ENCODE assay signal across 10 cellular contexts in genomic region chr17:65054602-65055001, GRCh38. TPM values are rescaled to one million over a fixed set of nuclear protein-coding genes. Genes with fewer than 3 reads are reported as not detected.
A peak's percentile ranks its signal among the peaks of the same experiment; 100 is the strongest.
DNase-seq lines count a peak whose midpoint lies in the region; ATAC-seq, FAIRE-seq and TF ChIP-seq lines count a peak whose summit lies in the region.
"Had no signal": no experiment of that assay in that cellular context is flagged by ENCODE, and none has a peak within 500 bp of the region (broad histone marks: within the 10 kb centered on the region; RNA-seq: fewer than 3 reads in every experiment).

No MANE protein-coding gene starts in this region.

- no peaks in the 10 kb centered on the region for H3K9me3 ChIP-seq in kidney (ENCODE audit: control insufficient read depth in 1 of 2, low read length in 2 of 2)
- no peaks in the 10 kb centered on the region for H3K9me3 ChIP-seq in thoracic aorta

- peaks cover 7 to 10% of the 10 kb centered on the region in 2 donors for H3K4me1 ChIP-seq in kidney (ENCODE audit: control insufficient read depth in 1 of 2, insufficient read depth in 1 of 2, low read depth in 1 of 2, low read length in 2 of 2)
- peaks cover 18 to 47% of the 10 kb centered on the region in 2 donors for H3K4me1 ChIP-seq in thoracic aorta (ENCODE audit: control insufficient read depth in 1 of 2, low read depth in 2 of 2)

- H3K36me3 Mint-ChIP-seq in activated CD4-positive, alpha-beta T cell treated with anti-CD3 and anti-CD28 coated beads, Interleukin-2, amount 10 ng/mL, durations not matched to agents 24 days and 14 days (ENCODE audit: low read depth): peaks cover 51% of the 10 kb centered on the region
- peaks cover 61% of the 10 kb centered on the region for H3K36me3 Mint-ChIP-seq in activated CD8-positive, alpha-beta T cell treated with anti-CD3 and anti-CD28 coated beads for 36 hours (ENCODE audit: low read depth)

- no peaks in the 10 kb centered on the region for H3K27me3 ChIP-seq in thoracic aorta (replicated peaks; ENCODE audit: insufficient read depth)

- POLR2A ChIA-PET in activated CD8-positive, alpha-beta T cell treated with anti-CD3 and anti-CD28 coated beads for 36 hours (lab: Charles Lee): interaction anchor here (0.9 to 1.6 kb wide), 3 partner anchors 12 to 79 kb away, joined by 3 to 5 read pairs (median 4); no protein-coding TSS in a partner anchor

- H3K9me3 Mint-ChIP-seq in activated CD4-positive, alpha-beta T cell treated with anti-CD3 and anti-CD28 coated beads, Interleukin-2, amount 10 ng/mL, durations not matched to agents 24 days and 14 days: no peaks in the 10 kb centered on the region
- H3K9me3 Mint-ChIP-seq in activated CD8-positive, alpha-beta T cell treated with anti-CD3 and anti-CD28 coated beads for 36 hours: no peaks in the 10 kb centered on the region

- intact Hi-C loops in activated CD4-positive, alpha-beta T cell treated with anti-CD3 and anti-CD28 coated beads, Interleukin-2, amount 10 ng/mL, durations not matched to agents 24 days and 14 days (cut with micrococcal nuclease): loop anchor here (2.0 to 5.0 kb wide), 3 partner anchors 14 to 83 kb away; partner anchors contain the start of gene RGS9
- intact Hi-C loops in activated CD8-positive, alpha-beta T cell treated with anti-CD3 and anti-CD28 coated beads for 36 hours (cut with micrococcal nuclease): loop anchor here (2.0 to 5.0 kb wide), 2 partner anchors 14 to 32 kb away; no protein-coding TSS in a partner anchor
- intact Hi-C loops in kidney (cut with DNase I): no loop called here

- no peak for ATAC-seq in activated CD8-positive, alpha-beta T cell treated with anti-CD3 and anti-CD28 coated beads for 36 hours
- ATAC-seq in thoracic aorta (ENCODE audit: insufficient number of reproducible peaks, low FRiP score, low read depth): no peak

- DNase-seq in activated CD4-positive, alpha-beta T cell treated with anti-CD3 and anti-CD28 coated beads, Interleukin-2, amount 10 ng/mL, durations not matched to agents 24 days and 14 days: no peak
- no peak for DNase-seq in activated CD4-positive, alpha-beta T cell treated with anti-CD3 and anti-CD28 coated beads, Interleukin-2, amount 50 U/mL, for 4 hours
- DNase-seq in activated CD8-positive, alpha-beta T cell treated with anti-CD3 and anti-CD28 coated beads for 36 hours: no peak
- no peak for DNase-seq in kidney
- no peak for DNase-seq in thoracic aorta (ENCODE audit: low spot score)
- no peak for DNase-seq in GM19240 (ENCODE audit: insufficient read length, low spot score)
- no peak for DNase-seq in DMS114 treated with DMSO at 0.1 percent for 48 hours (lab: John Stamatoyannopoulos, UW; ENCODE audit: unreplicated experiment)
- DNase-seq in NCI-H2081 treated with DMSO at 0.1 percent for 48 hours (lab: John Stamatoyannopoulos, UW): no peak
- DNase-seq: DMS53 had no signal

- peaks cover 4% of the 10 kb centered on the region for H3K27me3 Mint-ChIP-seq in activated CD4-positive, alpha-beta T cell treated with anti-CD3 and anti-CD28 coated beads, Interleukin-2, amount 10 ng/mL, durations not matched to agents 24 days and 14 days
- no peaks in the 10 kb centered on the region for H3K27me3 Mint-ChIP-seq in activated CD8-positive, alpha-beta T cell treated with anti-CD3 and anti-CD28 coated beads for 36 hours

- CTCF ChIA-PET in activated CD8-positive, alpha-beta T cell treated with anti-CD3 and anti-CD28 coated beads for 36 hours (lab: Charles Lee): interaction anchor here (1.2 to 1.6 kb wide), 4 partner anchors 25 to 144 kb away, joined by 3 to 5 read pairs (median 4); no protein-coding TSS in a partner anchor

- peak overlapping the region; percentile 53 to 90 for H3K4me3 ChIP-seq in kidney (ENCODE audit: low read length in 2 of 2)
- peak overlapping the region; percentile 96 for H3K4me3 ChIP-seq in thoracic aorta

- peak overlapping the region; percentile 97 for H3K4me3 Mint-ChIP-seq in activated CD4-positive, alpha-beta T cell treated with anti-CD3 and anti-CD28 coated beads, Interleukin-2, amount 10 ng/mL, durations not matched to agents 24 days and 14 days
- peak overlapping the region; percentile 94 for H3K4me3 Mint-ChIP-seq in activated CD8-positive, alpha-beta T cell treated with anti-CD3 and anti-CD28 coated beads for 36 hours

- TF ChIP-seq CTCF in activated CD8-positive, alpha-beta T cell treated with anti-CD3 and anti-CD28 coated beads for 36 hours (IDR thresholded peaks at IDR 0.05): no peak
- TF ChIP-seq CTCF in kidney (IDR thresholded peaks at IDR 0.05; ENCODE audit: borderline replicate concordance, extremely low read depth, insufficient read depth) (no peak), thoracic aorta (IDR thresholded peaks at IDR 0.05) (no peak)

- H3K27ac Mint-ChIP-seq in activated CD4-positive, alpha-beta T cell treated with anti-CD3 and anti-CD28 coated beads, Interleukin-2, amount 10 ng/mL, durations not matched to agents 24 days and 14 days: peak overlapping the region; percentile 71
- H3K27ac Mint-ChIP-seq in activated CD8-positive, alpha-beta T cell treated with anti-CD3 and anti-CD28 coated beads for 36 hours: peak overlapping the region; percentile 82

- H3K27ac ChIP-seq in kidney (ENCODE audit: low read depth in 2 of 2, low read length in 2 of 2) (peak overlapping the region; percentile 81 to 99), thoracic aorta (no peak overlapping the region)

- H3K36me3 ChIP-seq in kidney (ENCODE audit: control insufficient read depth in 1 of 2, insufficient read depth in 2 of 2, low read length in 2 of 2) (peaks cover 5 to 25% of the 10 kb centered on the region in 2 donors), thoracic aorta (peaks cover 7% of the 10 kb centered on the region)

- peaks cover 49% of the 10 kb centered on the region for H3K4me1 Mint-ChIP-seq in activated CD4-positive, alpha-beta T cell treated with anti-CD3 and anti-CD28 coated beads, Interleukin-2, amount 10 ng/mL, durations not matched to agents 24 days and 14 days
- H3K4me1 Mint-ChIP-seq in activated CD8-positive, alpha-beta T cell treated with anti-CD3 and anti-CD28 coated beads for 36 hours (ENCODE audit: low read depth): peaks cover 45% of the 10 kb centered on the region

- no peak for FAIRE-seq in kidney (lab: Jason Lieb, UNC)
- FAIRE-seq: endometrium had no signal

- peak overlapping the region in 1 of 2 donors; percentile 3 for H3K9ac ChIP-seq in kidney (ENCODE audit: low read length in 2 of 2)

RNA-seq across cellular contexts. Expression of gene GNA13, which starts 1.9 kb away (rescaled TPM):
- total RNA-seq in activated CD4-positive, alpha-beta T cell treated with anti-CD3 and anti-CD28 coated beads, Interleukin-2, amount 10 ng/mL, durations not matched to agents 24 days and 14 days: 51.1 and 52.3 TPM in 2 replicates
- 10 to 100 TPM; 48.5 to 50.7 TPM for total RNA-seq in activated CD8-positive, alpha-beta T cell treated with anti-CD3 and anti-CD28 coated beads for 36 hours
- total RNA-seq in kidney (45.0 TPM), thoracic aorta (10 to 100 TPM; 51.7 to 68.1 TPM)
- 10.9 TPM for polyA plus RNA-seq in kidney (ENCODE audit: insufficient read depth, low read depth, low replicate concordance)

Comparison
In these comparisons a context has a peak if more than half of its experiments do, and no peak if none do; other contexts are left out.
1. H3K27ac ChIP-seq: peak in kidney (2 of 2); none in thoracic aorta (0 of 2).